ENCODE assay signal across 15 cellular contexts in the genomic region with DNA sequence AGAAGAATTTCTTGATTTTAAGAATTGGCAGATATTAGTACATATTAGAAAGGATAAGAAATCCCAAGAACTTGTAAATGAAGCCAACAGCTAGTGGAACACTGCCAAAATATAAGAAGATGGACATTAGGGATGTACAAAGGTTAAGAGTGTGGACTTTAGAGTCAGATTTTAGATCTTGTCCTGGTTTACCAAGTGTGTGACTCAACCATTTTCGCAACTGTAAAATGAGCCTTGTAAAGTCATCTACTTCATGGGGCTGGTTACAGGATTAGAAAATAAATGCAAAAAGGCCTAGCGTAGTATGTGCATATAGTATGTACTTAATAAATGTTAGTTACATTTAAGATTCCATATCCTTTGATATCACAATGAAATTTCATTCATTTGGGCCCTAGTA.
DNase-seq lines count a peak whose midpoint lies in the region; ATAC-seq and TF ChIP-seq lines count a peak whose summit lies in the region.
"Had no signal": no experiment of that assay in that cellular context is flagged by ENCODE, and none has a peak within 500 bp of the region (broad histone marks: within the 10 kb centered on the region; RNA-seq: fewer than 3 reads in every experiment).

No MANE protein-coding gene starts in this region.

- no peak overlapping the region for H3K27ac Mint-ChIP-seq in activated T-helper 1 cell treated with anti-CD3 and anti-CD28 coated beads, Interleukin-12 subunit alpha, Interleukin-12 subunit beta, Interleukin-2, Interleukin-4 antibody, amounts not matched to agents 30 ng/mL and 10 ng/mL and 1 ng/mL, durations not matched to agents 14 hours and 24 hours and 36 hours
- no peak overlapping the region for H3K27ac Mint-ChIP-seq in mesothelial cell of epicardium
- H3K27ac Mint-ChIP-seq: H9, IgD-negative memory B cell had no signal

- in situ Hi-C loops in GM23248 (cut with MboI), result loop anchor here (25.0 kb wide), 1 partner anchor 331 kb away; no protein-coding TSS in a partner anchor

- H3K9me3 ChIP-seq in GM23248 (ENCODE audit: low read depth) (no peaks in the 10 kb centered on the region), PC-9 (ENCODE audit: insufficient read depth, low read depth) (0 out of 2 replicates have a peak, but pooled peaks cover 3% of the 10 kb centered on the region), mesenchymal stem cell (ENCODE audit: control insufficient read depth, low read length) (peaks cover 22% of the 10 kb centered on the region)

- no peak overlapping the region for H2BK15ac ChIP-seq in mesenchymal stem cell (ENCODE audit: low read depth, poor library complexity, severe bottlenecking)

- TF ChIP-seq CTCF in PC-9 (conservative IDR thresholded peaks at IDR 0.05) (no peak), choroid plexus epithelial cell (conservative IDR thresholded peaks at IDR 0.05; ENCODE audit: low read depth, low read length) (no peak), mesothelial cell of epicardium (IDR thresholded peaks at IDR 0.05; ENCODE audit: unreplicated experiment) (no peak), omental fat pad (IDR thresholded peaks at IDR 0.05) (no peak)

- H3K9ac ChIP-seq in GM23248 (no peak overlapping the region), mesenchymal stem cell (ENCODE audit: low read length) (no peak overlapping the region)

- POLR2A ChIA-PET in PC-9 (lab: Charles Lee; ENCODE audit: unreplicated experiment), result no interaction called here

- intact Hi-C loops in PC-9 (cut with micrococcal nuclease; ENCODE audit: unreplicated experiment), result no loop called here
- intact Hi-C loops in activated T-helper 1 cell treated with anti-CD3 and anti-CD28 coated beads, Interleukin-12 subunit alpha, Interleukin-12 subunit beta, Interleukin-2, Interleukin-4 antibody, amounts not matched to agents 30 ng/mL and 10 ng/mL and 1 ng/mL, durations not matched to agents 14 hours and 24 hours and 36 hours (cut with micrococcal nuclease), result no loop called here

- H3K4me1 ChIP-seq in GM23248 (ENCODE audit: insufficient read depth) (no peaks in the 10 kb centered on the region), PC-9 (replicated peaks; ENCODE audit: insufficient read depth) (peaks cover 29% of the 10 kb centered on the region), mesenchymal stem cell (ENCODE audit: control insufficient read depth, insufficient read depth, low read depth, low read length) (no peaks in the 10 kb centered on the region)
- H3K4me1 ChIP-seq: Caco-2 had no signal

- no peak overlapping the region for H3K27ac ChIP-seq in GM23248
- no peak overlapping the region for H3K27ac ChIP-seq in PC-9
- no peak overlapping the region for H3K27ac ChIP-seq in mesenchymal stem cell (ENCODE audit: low read length, poor library complexity, severe bottlenecking)

- no peak overlapping the region for H3K18ac ChIP-seq in mesenchymal stem cell (ENCODE audit: low read depth in 1 of 2, low read length in 2 of 2)

- peaks cover 5% of the 10 kb centered on the region for H3K27me3 Mint-ChIP-seq in activated T-helper 1 cell treated with anti-CD3 and anti-CD28 coated beads, Interleukin-12 subunit alpha, Interleukin-12 subunit beta, Interleukin-2, Interleukin-4 antibody, amounts not matched to agents 30 ng/mL and 10 ng/mL and 1 ng/mL, durations not matched to agents 14 hours and 24 hours and 36 hours (ENCODE audit: insufficient read depth)
- no peaks in the 10 kb centered on the region for H3K27me3 Mint-ChIP-seq in mesothelial cell of epicardium (ENCODE audit: low read depth)

- DNase-seq in GM23248, result peak; percentile 20
- DNase-seq in PC-9, result peak in 1 of 2 experiments; percentile 43
- DNase-seq in choroid plexus epithelial cell (ENCODE audit: low read depth), result peak; percentile 43
- peak; percentile 41 for DNase-seq in mesenchymal stem cell
- DNase-seq in stimulated activated naive CD4-positive, alpha-beta T cell treated with Interleukin-2 at 50 U/mL for 16 hours (lab: John Stamatoyannopoulos, UW), result no peak
- DNase-seq in activated T-helper 1 cell treated with anti-CD3 and anti-CD28 coated beads, Interleukin-12 subunit alpha, Interleukin-12 subunit beta, Interleukin-2, Interleukin-4 antibody, amounts not matched to agents 30 ng/mL and 10 ng/mL and 1 ng/mL, durations not matched to agents 14 hours and 24 hours and 36 hours (ENCODE audit: low spot score), result no peak
- DNase-seq in mesothelial cell of epicardium (ENCODE audit: low spot score in 2 of 2, unreplicated experiment in 2 of 2), result no peak
- no peak for DNase-seq in omental fat pad (ENCODE audit: low spot score)
- DNase-seq: AML-193, Caco-2, H9, NCI-H1092, NCI-H2107, NCI-H748 treated with DMSO at 0.1 percent for 48 hours had no signal

- no peak overlapping the region for H3K4ac ChIP-seq in mesenchymal stem cell (ENCODE audit: low read depth in 1 of 2, low read length in 2 of 2)

- H3K4me2 ChIP-seq in GM23248 (ENCODE audit: unreplicated experiment) (no peak overlapping the region), PC-9 (peak overlapping the region; percentile 8; the same call in 1 of the 2 replicates), mesenchymal stem cell (ENCODE audit: low read length, poor library complexity, severe bottlenecking) (no peak overlapping the region)

- H3K27me3 ChIP-seq in GM23248 (replicated peaks; ENCODE audit: insufficient read depth), result no peaks in the 10 kb centered on the region; the same call in none of the 2 replicates
- H3K27me3 ChIP-seq in PC-9 (ENCODE audit: insufficient read depth, low read depth), result no peaks in the 10 kb centered on the region
- peaks cover 0 to 9% of the 10 kb centered on the region in 2 experiments for H3K27me3 ChIP-seq in mesenchymal stem cell (ENCODE audit: control insufficient read depth in 1 of 2, insufficient read depth in 1 of 2, low read length in 2 of 2)

- no peak overlapping the region for H3K4me3 Mint-ChIP-seq in activated T-helper 1 cell treated with anti-CD3 and anti-CD28 coated beads, Interleukin-12 subunit alpha, Interleukin-12 subunit beta, Interleukin-2, Interleukin-4 antibody, amounts not matched to agents 30 ng/mL and 10 ng/mL and 1 ng/mL, durations not matched to agents 14 hours and 24 hours and 36 hours
- no peak overlapping the region for H3K4me3 Mint-ChIP-seq in mesothelial cell of epicardium
- H3K4me3 Mint-ChIP-seq: H9, IgD-negative memory B cell had no signal

- H3F3A ChIP-seq in GM23248 (ENCODE audit: insufficient read depth) (no peaks in the 10 kb centered on the region), PC-9 (ENCODE audit: insufficient read depth, low read depth) (no peaks in the 10 kb centered on the region)

- no peak overlapping the region for H3K4me3 ChIP-seq in GM23248
- H3K4me3 ChIP-seq in PC-9, result no peak overlapping the region
- no peak overlapping the region for H3K4me3 ChIP-seq in choroid plexus epithelial cell (ENCODE audit: low read depth, low read length)
- no peak overlapping the region for H3K4me3 ChIP-seq in mesenchymal stem cell (ENCODE audit: insufficient read depth in 1 of 2, low read depth in 1 of 2, low read length in 2 of 2)

- no peak overlapping the region for H3K14ac ChIP-seq in mesenchymal stem cell (ENCODE audit: low read length in 2 of 2)

- no peak overlapping the region for H2AK5ac ChIP-seq in mesenchymal stem cell (ENCODE audit: low read length, severe bottlenecking)

- H3K23ac ChIP-seq in mesenchymal stem cell (ENCODE audit: low read length in 2 of 2), result no peak overlapping the region

- H2BK12ac ChIP-seq in mesenchymal stem cell (ENCODE audit: low read length in 2 of 2), result no peak overlapping the region

- no peak overlapping the region for H2AFZ ChIP-seq in GM23248
- H2AFZ ChIP-seq in PC-9, result no peak overlapping the region
- H2AFZ ChIP-seq in mesenchymal stem cell (ENCODE audit: low read depth, low read length), result no peak overlapping the region

- CTCF ChIA-PET in PC-9 (lab: Charles Lee), result no interaction called here

- H3K9me2 ChIP-seq in GM23248 (ENCODE audit: insufficient read depth), result no peaks in the 10 kb centered on the region
- no peaks in the 10 kb centered on the region for H3K9me2 ChIP-seq in PC-9 (ENCODE audit: insufficient read depth)

- H4K20me1 ChIP-seq in GM23248 (ENCODE audit: insufficient read depth), result no peaks in the 10 kb centered on the region
- no peaks in the 10 kb centered on the region for H4K20me1 ChIP-seq in PC-9 (ENCODE audit: insufficient read depth)

- H3K36me3 Mint-ChIP-seq in activated T-helper 1 cell treated with anti-CD3 and anti-CD28 coated beads, Interleukin-12 subunit alpha, Interleukin-12 subunit beta, Interleukin-2, Interleukin-4 antibody, amounts not matched to agents 30 ng/mL and 10 ng/mL and 1 ng/mL, durations not matched to agents 14 hours and 24 hours and 36 hours (ENCODE audit: low read depth), result no peaks in the 10 kb centered on the region
- H3K36me3 Mint-ChIP-seq in mesothelial cell of epicardium, result peaks cover 2% of the 10 kb centered on the region
- H3K36me3 Mint-ChIP-seq: IgD-negative memory B cell had no signal

- H3K9me3 Mint-ChIP-seq in activated T-helper 1 cell treated with anti-CD3 and anti-CD28 coated beads, Interleukin-12 subunit alpha, Interleukin-12 subunit beta, Interleukin-2, Interleukin-4 antibody, amounts not matched to agents 30 ng/mL and 10 ng/mL and 1 ng/mL, durations not matched to agents 14 hours and 24 hours and 36 hours, result no peaks in the 10 kb centered on the region
- peaks cover 23% of the 10 kb centered on the region for H3K9me3 Mint-ChIP-seq in mesothelial cell of epicardium

- 54 to 56% methylated on average over 2 of the region's 2 CpGs for WGBS in GM23248 (ENCODE audit: low coverage in 1 of 2, low lambda C conversion rate in 2 of 2, missing lambda C conversion rate in 2 of 2), 2 experiments
- WGBS in mesenchymal stem cell, result 80% methylated on average over 1 of the region's 2 CpGs

- no peak overlapping the region for H4K91ac ChIP-seq in mesenchymal stem cell (ENCODE audit: low read length)

- H2BK120ac ChIP-seq in mesenchymal stem cell (ENCODE audit: low read depth, low read length), result no peak overlapping the region

- H3K36me3 ChIP-seq in GM23248 (ENCODE audit: low read depth) (no peaks in the 10 kb centered on the region), PC-9 (ENCODE audit: low read depth) (no peaks in the 10 kb centered on the region), mesenchymal stem cell (ENCODE audit: control insufficient read depth in 1 of 2, insufficient read depth in 2 of 2, low read depth in 1 of 2, low read length in 2 of 2) (no peaks in the 10 kb centered on the region)

- no peaks in the 10 kb centered on the region for H3K79me1 ChIP-seq in mesenchymal stem cell (replicated peaks; ENCODE audit: low read length, poor library complexity, severe bottlenecking)

- H3K79me2 ChIP-seq in GM23248 (ENCODE audit: insufficient read depth), result no peaks in the 10 kb centered on the region
- H3K79me2 ChIP-seq in PC-9 (ENCODE audit: low read depth), result no peaks in the 10 kb centered on the region

- BruUV-seq in PC-9 (replicated peaks; lab: Mats Ljungman, UMichigan), result no TSS peak

- H4K8ac ChIP-seq in mesenchymal stem cell (ENCODE audit: low read length), result no peak overlapping the region

- H2BK5ac ChIP-seq in mesenchymal stem cell (ENCODE audit: low read depth, low read length, poor library complexity, severe bottlenecking), result no peak overlapping the region

- no peaks in the 10 kb centered on the region for H3K4me1 Mint-ChIP-seq in activated T-helper 1 cell treated with anti-CD3 and anti-CD28 coated beads, Interleukin-12 subunit alpha, Interleukin-12 subunit beta, Interleukin-2, Interleukin-4 antibody, amounts not matched to agents 30 ng/mL and 10 ng/mL and 1 ng/mL, durations not matched to agents 14 hours and 24 hours and 36 hours (ENCODE audit: low read depth)
- peaks cover 5% of the 10 kb centered on the region for H3K4me1 Mint-ChIP-seq in mesothelial cell of epicardium
- H3K4me1 Mint-ChIP-seq: H9, IgD-negative memory B cell had no signal

- no peak for ATAC-seq in omental fat pad (ENCODE audit: low FRiP score)

Comparison
In these comparisons a context has a peak if more than half of its experiments do, and no peak if none do; other contexts are left out.
1. DNase-seq: peak in GM23248 (single experiment), choroid plexus epithelial cell (single experiment) and mesenchymal stem cell (single experiment); none in stimulated activated naive CD4-positive, alpha-beta T cell treated with Interleukin-2 at 50 U/mL for 16 hours (single experiment), activated T-helper 1 cell treated with anti-CD3 and anti-CD28 coated beads, Interleukin-12 subunit alpha, Interleukin-12 subunit beta, Interleukin-2, Interleukin-4 antibody, amounts not matched to agents 30 ng/mL and 10 ng/mL and 1 ng/mL, durations not matched to agents 14 hours and 24 hours and 36 hours (single experiment), mesothelial cell of epicardium (0 of 2) and omental fat pad (single experiment).